In genomic region chr5:14450055-14450524, GRCh38 we compare ENCODE assay signal across 11 cellular contexts.
DNase-seq lines count a peak whose midpoint lies in the region; ATAC-seq, FAIRE-seq and TF ChIP-seq lines count a peak whose summit lies in the region.
"Had no signal": no experiment of that assay in that cellular context is flagged by ENCODE, and none has a peak within 500 bp of the region (broad histone marks: within the 10 kb centered on the region; RNA-seq: fewer than 3 reads in every experiment).

No MANE protein-coding gene starts in this region.

- peak; percentile 70 for ATAC-seq in GM21526 (IDR thresholded peaks at IDR 0.05; ENCODE audit: low FRiP score, unreplicated experiment)
- no peak for ATAC-seq in stimulated activated naive B cell treated with anti-CD40 and anti-IgM and Interleukin-4, amounts not matched to agents 10 μg/mL and 1 μg/mL and 100 μg/mL, for 72 hours (replicated peaks)

- H3K36me3 Mint-ChIP-seq in stimulated activated naive B cell treated with anti-CD40 and anti-IgM and Interleukin-4, amounts not matched to agents 10 μg/mL and 1 μg/mL and 100 μg/mL, for 72 hours, result peaks cover 25 to 39% of the 10 kb centered on the region in 2 donors
- H3K36me3 Mint-ChIP-seq: T-cell had no signal

- no peak overlapping the region for H3K4me3 Mint-ChIP-seq in stimulated activated naive B cell treated with anti-CD40 and anti-IgM and Interleukin-4, amounts not matched to agents 10 μg/mL and 1 μg/mL and 100 μg/mL, for 72 hours
- H3K4me3 Mint-ChIP-seq: immature natural killer cell, T-cell had no signal

- no peaks in the 10 kb centered on the region for H3K9me3 Mint-ChIP-seq in stimulated activated naive B cell treated with anti-CD40 and anti-IgM and Interleukin-4, amounts not matched to agents 10 μg/mL and 1 μg/mL and 100 μg/mL, for 72 hours
- H3K9me3 Mint-ChIP-seq: immature natural killer cell had no signal

- no peaks in the 10 kb centered on the region for H3K36me3 ChIP-seq in right atrium auricular region

- no peaks in the 10 kb centered on the region for H3K9me3 ChIP-seq in right atrium auricular region

- FAIRE-seq in HTR-8/SVneo (lab: Jason Lieb, UNC), result no peak

- H3K4me1 ChIP-seq in right atrium auricular region, result peaks cover 0 to 66% of the 10 kb centered on the region in 2 donors

- no peaks in the 10 kb centered on the region for H3K27me3 ChIP-seq in right atrium auricular region

- DNase-seq in amniotic epithelial cell (ENCODE audit: low read depth), result peak; percentile 62
- DNase-seq in right atrium auricular region (ENCODE audit: low spot score), result peak; percentile 93
- DNase-seq in stimulated activated naive B cell treated with anti-CD40 and anti-IgM and Interleukin-4, amounts not matched to agents 10 μg/mL and 1 μg/mL and 100 μg/mL, for 72 hours, result no peak
- DNase-seq in mesenteric fat pad (ENCODE audit: low spot score), result no peak
- DNase-seq in HTR-8/SVneo (ENCODE audit: insufficient read length, low spot score), result no peak
- no peak for DNase-seq in HPDE6-E6E7 (ENCODE audit: extremely low spot score)
- no peak for DNase-seq in NK-92 (lab: John Stamatoyannopoulos, UW; ENCODE audit: unreplicated experiment)
- DNase-seq: NCI-H1417 treated with DMSO at 0.1 percent for 48 hours, T-cell had no signal

- H3K27me3 Mint-ChIP-seq in stimulated activated naive B cell treated with anti-CD40 and anti-IgM and Interleukin-4, amounts not matched to agents 10 μg/mL and 1 μg/mL and 100 μg/mL, for 72 hours, result no peaks in the 10 kb centered on the region
- H3K27me3 Mint-ChIP-seq: T-cell had no signal

- H3K27ac ChIP-seq in right atrium auricular region, result peak overlapping the region; percentile 72 to 75

- peaks cover 10 to 12% of the 10 kb centered on the region in 2 donors for H3K4me1 Mint-ChIP-seq in stimulated activated naive B cell treated with anti-CD40 and anti-IgM and Interleukin-4, amounts not matched to agents 10 μg/mL and 1 μg/mL and 100 μg/mL, for 72 hours
- H3K4me1 Mint-ChIP-seq: immature natural killer cell had no signal

- H3K27ac Mint-ChIP-seq in stimulated activated naive B cell treated with anti-CD40 and anti-IgM and Interleukin-4, amounts not matched to agents 10 μg/mL and 1 μg/mL and 100 μg/mL, for 72 hours, result peak overlapping the region; percentile 47
- H3K27ac Mint-ChIP-seq: immature natural killer cell, T-cell had no signal

- H3K4me3 ChIP-seq in right atrium auricular region, result no peak overlapping the region

- TF ChIP-seq CTCF in right atrium auricular region (IDR thresholded peaks at IDR 0.05), result no peak

Comparison
In these comparisons a context has a peak if more than half of its experiments do, and no peak if none do; other contexts are left out.
1. DNase-seq: peak in amniotic epithelial cell (single experiment) and right atrium auricular region (single experiment); none in stimulated activated naive B cell treated with anti-CD40 and anti-IgM and Interleukin-4, amounts not matched to agents 10 μg/mL and 1 μg/mL and 100 μg/mL, for 72 hours (single experiment), mesenteric fat pad (single experiment), HTR-8/SVneo (single experiment), HPDE6-E6E7 (single experiment) and NK-92 (single experiment).